39 cellular contexts compared by ENCODE assay signal in genomic region chr11:135035282-135035681, GRCh38.
"Had no signal": no experiment of that assay in that cellular context is flagged by ENCODE, and none has a peak within 500 bp of the region (broad histone marks: within the 10 kb centered on the region; RNA-seq: fewer than 3 reads in every experiment).

No MANE protein-coding gene starts in this region.

- H3K27ac ChIP-seq: adrenal gland, ascending aorta, body of pancreas, brain microvascular endothelial cell, breast epithelium, cardiac muscle cell had no signal

- H3K27ac Mint-ChIP-seq: activated naive CD4-positive, alpha-beta T cell treated with anti-CD3 and anti-CD28 coated beads for 36 hours; activated naive CD4-positive, alpha-beta T cell treated with anti-CD3 and anti-CD28 coated beads, Interleukin-2, amount 10 ng/mL, durations not matched to agents 7 days and 5 days; activated naive CD4-positive, alpha-beta T cell treated with anti-CD3 and anti-CD28 coated beads, Interleukin-2, amount 50 U/mL, for 24 hours; activated naive CD4-positive, alpha-beta T cell treated with anti-CD3 and anti-CD28 coated beads, Interleukin-2, amount 50 U/mL, for 72 hours; activated naive CD8-positive, alpha-beta T cell; activated naive CD8-positive, alpha-beta T cell treated with anti-CD3 and anti-CD28 coated beads for 36 hours; activated naive CD8-positive, alpha-beta T cell treated with anti-CD3 and anti-CD28 coated beads, Interleukin-2, amount 10 ng/mL, durations not matched to agents 7 days and 5 days; activated naive CD8-positive, alpha-beta T cell treated with anti-CD3 and anti-CD28 coated beads, Interleukin-2, amount 50 U/mL, for 24 hours; activated T-cell treated with anti-CD3 and anti-CD28 coated beads, Interleukin-2, amount 50 U/mL, for 24 hours; activated T-cell treated with anti-CD3 and anti-CD28 coated beads, Interleukin-2, amount 50 U/mL, for 72 hours; activated T-helper 1 cell treated with anti-CD3 and anti-CD28 coated beads, Interleukin-12 subunit alpha, Interleukin-12 subunit beta, Interleukin-2, Interleukin-4 antibody, amounts not matched to agents 30 ng/mL and 10 ng/mL and 1 ng/mL, durations not matched to agents 14 hours and 24 hours and 36 hours; activated T-helper 17 cell treated with anti-CD3 and anti-CD28 coated beads, Interleukin-2, amount 50 U/mL, for 72 hours; activated T-helper 2 cell treated with anti-CD3 and anti-CD28 coated beads, Interferon-gamma antibody, Interleukin-2, Interleukin-4, amounts not matched to agents 10 μg/mL and 5 μg/mL and 100 μg/mL, durations not matched to agents 14 hours and 24 hours and 36 hours had no signal

- H3K4me1 Mint-ChIP-seq: activated naive CD4-positive, alpha-beta T cell treated with anti-CD3 and anti-CD28 coated beads, Interleukin-2, amount 10 ng/mL, durations not matched to agents 7 days and 5 days; activated naive CD4-positive, alpha-beta T cell treated with anti-CD3 and anti-CD28 coated beads, Interleukin-2, amount 50 U/mL, for 24 hours; activated naive CD8-positive, alpha-beta T cell treated with anti-CD3 and anti-CD28 coated beads for 36 hours; activated naive CD8-positive, alpha-beta T cell treated with anti-CD3 and anti-CD28 coated beads, Interleukin-2, amount 10 ng/mL, durations not matched to agents 7 days and 5 days; activated naive CD8-positive, alpha-beta T cell treated with anti-CD3 and anti-CD28 coated beads, Interleukin-2, amount 50 U/mL, for 24 hours; central memory CD8-positive, alpha-beta T cell had no signal

- H3K9me3 ChIP-seq: adrenal gland, ascending aorta, body of pancreas, breast epithelium had no signal

- H3K4me3 ChIP-seq: adrenal gland, ascending aorta, body of pancreas, breast epithelium, cardiac muscle cell had no signal

- H3K36me3 Mint-ChIP-seq: activated naive CD4-positive, alpha-beta T cell treated with anti-CD3 and anti-CD28 coated beads, Interleukin-2, amount 10 ng/mL, durations not matched to agents 7 days and 5 days; activated naive CD4-positive, alpha-beta T cell treated with anti-CD3 and anti-CD28 coated beads, Interleukin-2, amount 50 U/mL, for 24 hours; activated naive CD4-positive, alpha-beta T cell treated with anti-CD3 and anti-CD28 coated beads, Interleukin-2, amount 50 U/mL, for 72 hours; activated naive CD8-positive, alpha-beta T cell; activated naive CD8-positive, alpha-beta T cell treated with anti-CD3 and anti-CD28 coated beads for 36 hours; activated naive CD8-positive, alpha-beta T cell treated with anti-CD3 and anti-CD28 coated beads, Interleukin-2, amount 10 ng/mL, durations not matched to agents 7 days and 5 days; brain had no signal

- H3K27me3 ChIP-seq: adrenal gland, ascending aorta, body of pancreas, brain microvascular endothelial cell, cardiac muscle cell had no signal

- H3K4me3 Mint-ChIP-seq: activated naive CD4-positive, alpha-beta T cell treated with anti-CD3 and anti-CD28 coated beads for 36 hours; activated naive CD4-positive, alpha-beta T cell treated with anti-CD3 and anti-CD28 coated beads, Interleukin-2, amount 10 ng/mL, durations not matched to agents 7 days and 5 days; activated naive CD4-positive, alpha-beta T cell treated with anti-CD3 and anti-CD28 coated beads, Interleukin-2, amount 50 U/mL, for 24 hours; activated naive CD8-positive, alpha-beta T cell; activated naive CD8-positive, alpha-beta T cell treated with anti-CD3 and anti-CD28 coated beads for 36 hours; activated naive CD8-positive, alpha-beta T cell treated with anti-CD3 and anti-CD28 coated beads, Interleukin-2, amount 10 ng/mL, durations not matched to agents 7 days and 5 days; activated naive CD8-positive, alpha-beta T cell treated with anti-CD3 and anti-CD28 coated beads, Interleukin-2, amount 50 U/mL, for 24 hours; activated T-cell treated with anti-CD3 and anti-CD28 coated beads, Interleukin-2, amount 50 U/mL, for 24 hours; activated T-cell treated with anti-CD3 and anti-CD28 coated beads, Interleukin-2, amount 50 U/mL, for 4 hours; activated T-cell treated with anti-CD3 and anti-CD28 coated beads, Interleukin-2, amount 50 U/mL, for 72 hours; activated T-helper 1 cell treated with anti-CD3 and anti-CD28 coated beads, Interleukin-12 subunit alpha, Interleukin-12 subunit beta, Interleukin-2, Interleukin-4 antibody, amounts not matched to agents 30 ng/mL and 10 ng/mL and 1 ng/mL, durations not matched to agents 14 hours and 24 hours and 36 hours; activated T-helper 17 cell treated with anti-CD3 and anti-CD28 coated beads, Interleukin-2, amount 50 U/mL, for 72 hours; brain; central memory CD8-positive, alpha-beta T cell had no signal

- H3K4me1 ChIP-seq: adrenal gland, ascending aorta, body of pancreas, breast epithelium had no signal

- H3K36me3 ChIP-seq: adrenal gland, ascending aorta, brain microvascular endothelial cell, breast epithelium, cardiac muscle cell had no signal

- H3K27me3 Mint-ChIP-seq: central memory CD8-positive, alpha-beta T cell had no signal

- H3K9me3 Mint-ChIP-seq: activated naive CD4-positive, alpha-beta T cell treated with anti-CD3 and anti-CD28 coated beads, Interleukin-2, amount 50 U/mL, for 24 hours; activated naive CD8-positive, alpha-beta T cell treated with anti-CD3 and anti-CD28 coated beads for 36 hours; activated T-cell treated with anti-CD3 and anti-CD28 coated beads, Interleukin-2, amount 50 U/mL, for 24 hours; activated T-cell treated with anti-CD3 and anti-CD28 coated beads, Interleukin-2, amount 50 U/mL, for 4 hours; activated T-helper 1 cell treated with anti-CD3 and anti-CD28 coated beads, Interleukin-12 subunit alpha, Interleukin-12 subunit beta, Interleukin-2, Interleukin-4 antibody, amounts not matched to agents 30 ng/mL and 10 ng/mL and 1 ng/mL, durations not matched to agents 14 hours and 24 hours and 36 hours; activated T-helper 2 cell treated with anti-CD3 and anti-CD28 coated beads, Interferon-gamma antibody, Interleukin-2, Interleukin-4, amounts not matched to agents 10 μg/mL and 5 μg/mL and 100 μg/mL, durations not matched to agents 14 hours and 24 hours and 36 hours had no signal

- DNase-seq: activated effector memory CD4-positive, alpha-beta T cell treated with anti-CD3 and anti-CD28 coated beads, Interleukin-2, amount 50 U/mL, for 16 hours; activated effector memory CD4-positive, alpha-beta T cell treated with Interleukin-2 at 50 U/mL for 16 hours; activated gamma-delta T cell; activated gamma-delta T cell treated with Interleukin-2 at 50 U/mL for 16 hours; activated naive CD4-positive, alpha-beta T cell; activated naive CD4-positive, alpha-beta T cell treated with anti-CD3 and anti-CD28 coated beads for 36 hours; activated naive CD4-positive, alpha-beta T cell treated with anti-CD3 and anti-CD28 coated beads, Interleukin-2, amount 10 ng/mL, durations not matched to agents 7 days and 5 days; activated naive CD4-positive, alpha-beta T cell treated with anti-CD3 and anti-CD28 coated beads, Interleukin-2, amount 50 U/mL, for 16 hours; activated naive CD4-positive, alpha-beta T cell treated with Interleukin-2 at 50 U/mL for 16 hours; activated naive CD8-positive, alpha-beta T cell treated with anti-CD3 and anti-CD28 coated beads for 36 hours; activated naive CD8-positive, alpha-beta T cell treated with anti-CD3 and anti-CD28 coated beads, Interleukin-2, amount 10 ng/mL, durations not matched to agents 7 days and 5 days; activated naive CD8-positive, alpha-beta T cell treated with anti-CD3 and anti-CD28 coated beads, Interleukin-2, amount 50 U/mL, for 24 hours; activated T-cell treated with anti-CD3 and anti-CD28 coated beads for 4 hours; activated T-cell treated with anti-CD3 and anti-CD28 coated beads, Interleukin-2, amount 50 U/mL, for 1 hour; activated T-cell treated with anti-CD3 and anti-CD28 coated beads, Interleukin-2, amount 50 U/mL, for 24 hours; activated T-cell treated with anti-CD3 and anti-CD28 coated beads, Interleukin-2, amount 50 U/mL, for 4 hours; activated T-cell treated with anti-CD3 and anti-CD28 coated beads, Interleukin-2, amount 50 U/mL, for 48 hours; activated T-cell treated with anti-CD3 and anti-CD28 coated beads, Interleukin-2, amount 50 U/mL, for 72 hours; adrenal gland; amniotic stem cell; amygdala; anterior cingulate cortex; aorta; body of pancreas; brain microvascular endothelial cell; caudate nucleus; central memory CD4-positive, alpha-beta T cell; cerebellar nuclear complex had no signal
